27 cellular contexts compared by ENCODE assay signal in genomic region chr9:20340161-20340861, GRCh38.
DNase-seq lines count a peak whose midpoint lies in the region; ATAC-seq, FAIRE-seq and TF ChIP-seq lines count a peak whose summit lies in the region.
"Had no signal": no experiment of that assay in that cellular context is flagged by ENCODE, and none has a peak within 500 bp of the region (broad histone marks: within the 10 kb centered on the region; RNA-seq: fewer than 3 reads in every experiment).

No MANE protein-coding gene starts in this region.

- H2BK12ac ChIP-seq in H1 (ENCODE audit: low read depth, low read length) = 0 out of 2 replicates have a peak overlapping the region, but pooled peaks have one; percentile 51

- H3K9me3 Mint-ChIP-seq in activated naive CD4-positive, alpha-beta T cell treated with anti-CD3 and anti-CD28 coated beads, Interleukin-2, amount 50 U/mL, for 24 hours = no peaks in the 10 kb centered on the region
- H3K9me3 Mint-ChIP-seq in naive thymus-derived CD8-positive, alpha-beta T cell = no peaks in the 10 kb centered on the region

- H2BK20ac ChIP-seq in H1 (ENCODE audit: low read length) = peak overlapping the region; percentile 84; the same call in 1 of the 2 replicates

- no peaks in the 10 kb centered on the region for H3K27me3 ChIP-seq in H1 (replicated peaks in 1 of 4; ENCODE audit: control insufficient read depth in 3 of 4, extremely low read depth in 1 of 4, insufficient read depth in 3 of 4, low read length in 3 of 4)
- H3K27me3 ChIP-seq: upper lobe of left lung had no signal

- H3K4me1 ChIP-seq in H1 (replicated peaks in 1 of 4; ENCODE audit: control insufficient read depth in 3 of 4, insufficient read depth in 4 of 4, low read length in 3 of 4) = peaks cover 2 to 11% (median 5%) of the 10 kb centered on the region in 4 experiments; a peak in 4 of 7 replicates
- H3K4me1 ChIP-seq: BE2C, breast epithelium, Caco-2 had no signal

- 82% methylated on average over 10 of the region's 10 CpGs; no CpG with 5 or more reads in 1 of the 2 experiments for whole genome bisulfite sequencing in H1 (ENCODE audit: extremely low coverage in 1 of 2, insufficient coverage in 1 of 2, insufficient read length in 1 of 2, insufficient replicate concordance in 2 of 2, low coverage in 1 of 2, low lambda C conversion rate in 2 of 2, missing lambda C conversion rate in 1 of 2), 2 experiments

- H3K14ac ChIP-seq in H1 (ENCODE audit: insufficient read length) = no peak overlapping the region

- no peak for FAIRE-seq in H1 (lab: Jason Lieb, UNC)
- FAIRE-seq: islet of Langerhans had no signal

- H4K20me1 ChIP-seq in H1 (replicated peaks in 1 of 2; ENCODE audit: control insufficient read depth in 1 of 2, insufficient read depth in 2 of 2, low read length in 2 of 2) = no peaks in the 10 kb centered on the region

- CTCF ChIA-PET in H1 (lab: Charles Lee; ENCODE audit: partially characterized antibody) = interaction anchor here (1.5 kb wide), 1 partner anchor 17 kb away, joined by 5 read pairs; no protein-coding TSS in a partner anchor

- H3K4me2 ChIP-seq in H1 (ENCODE audit: insufficient read depth in 1 of 2, low read depth in 2 of 2, low read length in 2 of 2) = no peak overlapping the region

- no peak overlapping the region for H3K4ac ChIP-seq in H1 (replicated peaks; ENCODE audit: insufficient read length, low read depth, low read length)

- H3K56ac ChIP-seq in H1 (replicated peaks; ENCODE audit: insufficient read length, low read depth, low read length) = no peak overlapping the region

- peak overlapping the region; percentile 36 for H3K27ac Mint-ChIP-seq in activated naive CD4-positive, alpha-beta T cell treated with anti-CD3 and anti-CD28 coated beads, Interleukin-2, amount 50 U/mL, for 24 hours
- peak overlapping the region in 7 of 10 donors; percentile 4 to 61 (median 37) for H3K27ac Mint-ChIP-seq in naive thymus-derived CD8-positive, alpha-beta T cell
- H3K27ac Mint-ChIP-seq: activated CD8-positive, alpha-beta T cell treated with anti-CD3 and anti-CD28 coated beads, Interleukin-2, amount 10 ng/mL, durations not matched to agents 7 days and 5 days; activated naive CD8-positive, alpha-beta T cell had no signal

- no peaks in the 10 kb centered on the region for H3K79me2 ChIP-seq in H1 (ENCODE audit: control insufficient read depth in 1 of 2, insufficient read depth in 2 of 2, low read length in 2 of 2)

- no peaks in the 10 kb centered on the region for H3K79me1 ChIP-seq in H1 (ENCODE audit: low read depth, low read length)

- no peak overlapping the region for H2AFZ ChIP-seq in H1 (ENCODE audit: low read length)

- H3K36me3 ChIP-seq in H1 (ENCODE audit: control insufficient read depth in 2 of 4, insufficient read depth in 4 of 4, low read length in 3 of 4) = no peaks in the 10 kb centered on the region
- H3K36me3 ChIP-seq: BE2C, breast epithelium, upper lobe of left lung had no signal

- no peak for TF ChIP-seq CTCF in H1 (IDR thresholded peaks at IDR 0.05; ENCODE audit: control extremely low read depth in 1 of 3, insufficient read depth in 1 of 3, low read depth in 1 of 3, low read length in 3 of 3)

- no peak overlapping the region; the same call in 1 of the 2 replicates for H3K18ac ChIP-seq in H1 (ENCODE audit: extremely low read depth, low read length)

- no peak for TF ChIP-seq EP300 in H1 (IDR thresholded peaks at IDR 0.05; ENCODE audit: borderline replicate concordance in 1 of 2, low read depth in 2 of 2, low read length in 2 of 2)

- no peaks in the 10 kb centered on the region for H3K36me3 Mint-ChIP-seq in activated naive CD4-positive, alpha-beta T cell treated with anti-CD3 and anti-CD28 coated beads, Interleukin-2, amount 50 U/mL, for 24 hours
- peaks cover 0 to 10% (median 6%) of the 10 kb centered on the region in 3 donors for H3K36me3 Mint-ChIP-seq in naive thymus-derived CD8-positive, alpha-beta T cell

- no peak for DNase-seq in activated naive CD4-positive, alpha-beta T cell treated with anti-CD3 and anti-CD28 coated beads, Interleukin-2, amount 50 U/mL, for 16 hours
- DNase-seq in H1 (ENCODE audit: low read depth in 1 of 2, low spot score in 2 of 2) (peak in 1 of 2 experiments; percentile 43), T-helper 1 cell (no peak)
- DNase-seq in naive thymus-derived CD8-positive, alpha-beta T cell = no peak
- DNase-seq: activated CD8-positive, alpha-beta T cell treated with anti-CD3 and anti-CD28 coated beads, Interleukin-2, amount 10 ng/mL, durations not matched to agents 7 days and 5 days; activated T-cell treated with anti-CD3 and anti-CD28 coated beads, Interleukin-2, amount 50 U/mL, for 1 hour; BE2C; Caco-2; EL; NCI-H1417 treated with DMSO at 0.1 percent for 48 hours; NCI-H524 treated with DMSO at 0.1 percent for 48 hours; posterior cingulate gyrus; RPMI8226; stimulated activated CD4-positive, alpha-beta T cell treated with anti-CD3 and anti-CD28 coated beads, Interleukin-1b, Interleukin-23, amount 100 ng/mL, for 48 hours; stimulated activated naive CD8-positive, alpha-beta T cell treated with anti-CD3 and anti-CD28 coated beads, Interleukin-15, Interleukin-2, amounts not matched to agents 100 U/mL and 50 U/mL, for 24 hours; T1000; upper lobe of left lung had no signal

- H3K23me2 ChIP-seq in H1 (ENCODE audit: low read depth, low read length) = no peaks in the 10 kb centered on the region

- H3K23ac ChIP-seq in H1 (ENCODE audit: insufficient read length) = no peak overlapping the region

- no peak overlapping the region for H4K5ac ChIP-seq in H1 (ENCODE audit: insufficient read length, low read depth, low read length)

- H3K9me3 ChIP-seq in H1 (ENCODE audit: insufficient read depth in 2 of 2, low read depth in 1 of 2, low read length in 1 of 2) = no peaks in the 10 kb centered on the region
- H3K9me3 ChIP-seq: BE2C, breast epithelium, Caco-2, upper lobe of left lung had no signal

- POLR2A ChIA-PET in H1 (lab: Charles Lee; ENCODE audit: partially characterized antibody) = interaction anchor here (0.7 to 1.0 kb wide), 3 partner anchors 19 to 620 kb away, joined by 3 to 4 read pairs (median 3); no protein-coding TSS in a partner anchor
- POLR2A ChIA-PET in naive thymus-derived CD8-positive, alpha-beta T cell (lab: Charles Lee) = interaction anchor here (0.7 to 1.1 kb wide), 4 partner anchors 8 to 770 kb away, joined by 3 to 4 read pairs (median 3); no protein-coding TSS in a partner anchor

- H3K4me3 ChIP-seq in H1 (ENCODE audit: extremely low read depth in 1 of 4, insufficient read depth in 2 of 4, low read depth in 3 of 4, low read length in 4 of 4) = no peak overlapping the region
- H3K4me3 ChIP-seq: breast epithelium, coronary artery, lung, upper lobe of left lung had no signal

- no peak overlapping the region; a peak in 1 of 7 replicates for H3K9ac ChIP-seq in H1 (replicated peaks in 1 of 4; ENCODE audit: extremely low read depth in 1 of 4, low read depth in 3 of 4, low read length in 3 of 4)

- no peak overlapping the region for H2BK5ac ChIP-seq in H1 (ENCODE audit: low read depth, low read length)

- no peak overlapping the region for H3K27ac ChIP-seq in H1 (ENCODE audit: low read depth, low read length)
- H3K27ac ChIP-seq: breast epithelium, coronary artery, HL-60, upper lobe of left lung had no signal

- H4K91ac ChIP-seq in H1 (replicated peaks; ENCODE audit: insufficient read length, low read length) = no peak overlapping the region

- H2BK15ac ChIP-seq in H1 (ENCODE audit: low read length) = no peak overlapping the region; the same call in 1 of the 2 replicates

- no peak overlapping the region for H2BK120ac ChIP-seq in H1 (replicated peaks; ENCODE audit: low read depth, low read length)

- TF ChIP-seq RAD21 in H1 (IDR thresholded peaks at IDR 0.05 in 1 of 2, conservative IDR thresholded peaks at IDR 0.05 in 1 of 2; ENCODE audit: low read depth in 2 of 2, low read length in 2 of 2) = no peak

- TF ChIP-seq POLR2A in H1 (IDR thresholded peaks at IDR 0.05; ENCODE audit: control extremely low read depth in 1 of 2, low read depth in 2 of 2, low read length in 2 of 2) = no peak

- H3K4me1 Mint-ChIP-seq in activated naive CD4-positive, alpha-beta T cell treated with anti-CD3 and anti-CD28 coated beads, Interleukin-2, amount 50 U/mL, for 24 hours = peaks cover 68% of the 10 kb centered on the region
- peaks cover 15 to 43% (median 33%) of the 10 kb centered on the region in 4 donors for H3K4me1 Mint-ChIP-seq in naive thymus-derived CD8-positive, alpha-beta T cell

- H4K8ac ChIP-seq in H1 (ENCODE audit: extremely low read depth, insufficient read depth, low read length) = no peak overlapping the region

- peak; percentile 20 to 37 for ATAC-seq in naive thymus-derived CD8-positive, alpha-beta T cell
- ATAC-seq in GM18858 (IDR thresholded peaks at IDR 0.05; ENCODE audit: unreplicated experiment) (no peak), GM21786 (IDR thresholded peaks at IDR 0.05; ENCODE audit: unreplicated experiment) (no peak), HG02759 (IDR thresholded peaks at IDR 0.05; ENCODE audit: unreplicated experiment) (no peak)
- ATAC-seq: activated CD8-positive, alpha-beta T cell treated with anti-CD3 and anti-CD28 coated beads, Interleukin-2, amount 10 ng/mL, durations not matched to agents 7 days and 5 days; stimulated activated naive CD8-positive, alpha-beta T cell treated with anti-CD3 and anti-CD28 coated beads, Interleukin-15, Interleukin-2, amounts not matched to agents 100 U/mL and 50 U/mL, for 24 hours had no signal

- H3K4me3 Mint-ChIP-seq in activated naive CD4-positive, alpha-beta T cell treated with anti-CD3 and anti-CD28 coated beads, Interleukin-2, amount 50 U/mL, for 24 hours = no peak overlapping the region
- H3K4me3 Mint-ChIP-seq in naive thymus-derived CD8-positive, alpha-beta T cell = no peak overlapping the region
- H3K4me3 Mint-ChIP-seq: activated CD8-positive, alpha-beta T cell treated with anti-CD3 and anti-CD28 coated beads, Interleukin-2, amount 10 ng/mL, durations not matched to agents 7 days and 5 days; activated naive CD8-positive, alpha-beta T cell had no signal

- no peaks in the 10 kb centered on the region for H3K27me3 Mint-ChIP-seq in activated naive CD4-positive, alpha-beta T cell treated with anti-CD3 and anti-CD28 coated beads, Interleukin-2, amount 50 U/mL, for 24 hours
- H3K27me3 Mint-ChIP-seq in naive thymus-derived CD8-positive, alpha-beta T cell = peaks cover 0 to 5% (median 0%) of the 10 kb centered on the region in 5 donors
- H3K27me3 Mint-ChIP-seq: activated naive CD8-positive, alpha-beta T cell had no signal

- H2AK5ac ChIP-seq in H1 (ENCODE audit: low read depth, low read length) = no peak overlapping the region

TF ChIP-seq in H1, 55 proteins besides CTCF, POLR2A, EP300 and RAD21 (continues in another document):
- no peak for TF ChIP-seq ATF2 (IDR thresholded peaks at IDR 0.05; ENCODE audit: low read length)
- no peak for TF ChIP-seq JUND (IDR thresholded peaks at IDR 0.05; ENCODE audit: low read length)

Comparison
In these comparisons a context has a peak if more than half of its experiments do, and no peak if none do; other contexts are left out.
1. ATAC-seq: peak in naive thymus-derived CD8-positive, alpha-beta T cell (2 of 2); none in GM18858 (single experiment), GM21786 (single experiment) and HG02759 (single experiment).